Comparison of ENCODE assay signal across 1 cellular context in genomic region chr17:31061678-31062077, GRCh38.
TF ChIP-seq lines count a peak whose summit lies in the region.

No MANE protein-coding gene starts in this region.

TF ChIP-seq in IMR-90, 13 proteins besides CTCF, POLR2A, EP300 and RAD21:
- TF ChIP-seq RFX5 (IDR thresholded peaks at IDR 0.05; ENCODE audit: low read depth, low read length) (no peak), MAZ (IDR thresholded peaks at IDR 0.05; ENCODE audit: borderline replicate concordance, low read depth, low read length) (no peak), USF2 (IDR thresholded peaks at IDR 0.05; ENCODE audit: low read depth, low read length) (no peak), MAFK (IDR thresholded peaks at IDR 0.05; ENCODE audit: low read depth, low read length) (no peak), NFE2L2 (IDR thresholded peaks at IDR 0.05; ENCODE audit: low read depth, low read length) (no peak), RCOR1 (IDR thresholded peaks at IDR 0.05; ENCODE audit: insufficient replicate concordance, low read length) (no peak)
